ENCODE assay signal across 27 cellular contexts in the genomic region with DNA sequence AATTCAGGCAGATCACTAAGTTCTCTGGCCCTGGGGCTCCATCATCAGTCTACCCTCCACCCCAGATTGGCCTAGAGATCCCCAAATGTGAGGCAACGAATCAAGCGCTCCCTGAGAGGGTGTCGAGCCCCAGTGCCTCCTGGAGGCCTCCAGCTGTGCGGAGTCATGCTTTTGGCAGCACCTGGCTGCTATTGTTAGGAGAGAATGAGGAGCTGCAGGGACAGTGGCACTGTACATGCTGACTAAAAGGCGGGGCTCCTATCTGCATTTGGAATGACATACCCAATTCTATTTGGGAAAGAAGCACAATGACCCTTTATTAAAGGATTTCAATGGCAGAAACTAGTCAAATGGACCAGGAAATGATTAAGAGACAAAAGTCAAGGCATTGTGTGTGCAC.
DNase-seq lines count a peak whose midpoint lies in the region; ATAC-seq, FAIRE-seq and TF ChIP-seq lines count a peak whose summit lies in the region.
"Had no signal": no experiment of that assay in that cellular context is flagged by ENCODE, and none has a peak within 500 bp of the region (broad histone marks: within the 10 kb centered on the region; RNA-seq: fewer than 3 reads in every experiment).

No MANE protein-coding gene starts in this region.

- peak overlapping the region in 48 of 59 donors; percentile 11 to 87 (median 76) for H3K27ac ChIP-seq in dorsolateral prefrontal cortex
- H3K27ac ChIP-seq in layer of hippocampus (ENCODE audit: low read depth, low read length): peak overlapping the region; percentile 40
- H3K27ac ChIP-seq: C4-2B, GM23248, SK-N-MC had no signal

- ATAC-seq in HG02623 (IDR thresholded peaks at IDR 0.05; ENCODE audit: unreplicated experiment): no peak
- ATAC-seq: PC-3 had no signal

- no peaks in the 10 kb centered on the region for H3K27me3 ChIP-seq in dorsolateral prefrontal cortex
- no peaks in the 10 kb centered on the region for H3K27me3 ChIP-seq in layer of hippocampus (ENCODE audit: control insufficient read depth, insufficient read depth, low read length)

- peak in 9 of 14 donors; percentile 3 to 66 (median 29) for DNase-seq in C1 segment of cervical spinal cord (lab: John Stamatoyannopoulos, UW)
- DNase-seq in dorsolateral prefrontal cortex: peak in 2 of 10 donors; percentile 35 to 43
- DNase-seq in putamen (ENCODE audit: low spot score): peak; percentile 84
- no peak for DNase-seq in stimulated activated CD4-positive, alpha-beta T cell treated with anti-CD3 and anti-CD28 coated beads, Interleukin-4, amount 100 ng/mL, for 24 hours
- no peak for DNase-seq in RCC 7860 (ENCODE audit: low spot score)
- no peak for DNase-seq in activated T-cell treated with anti-CD3 and anti-CD28 coated beads for 4 hours
- DNase-seq: 8988T; CD8-positive, alpha-beta memory T cell; DMS53; GDM1; GM23248; KG1; NCI-H1092 treated with DMSO at 0.1 percent for 48 hours; NCI-H1436 treated with DMSO at 0.1 percent for 48 hours; NCI-H1930; NCI-H226; NCI-H524 treated with DMSO at 0.1 percent for 48 hours; PC-3; RPMI8226; SHP77 treated with DMSO at 0.1 percent for 48 hours had no signal

- FAIRE-seq in RCC 7860 (lab: Jason Lieb, UNC): no peak
- FAIRE-seq: GM18507, HTR-8/SVneo had no signal

- intact Hi-C loops in dorsolateral prefrontal cortex (cut with DNase I): loop anchor here in 1 of 2 donors (10.0 kb wide), 1 partner anchor 159 kb away; a partner anchor contains a TSS

- no peak for TF ChIP-seq CTCF in dorsolateral prefrontal cortex (IDR thresholded peaks at IDR 0.05 in 54 of 56, conservative IDR thresholded peaks at IDR 0.05 in 2 of 56; ENCODE audit: low read depth in 1 of 56, partially characterized antibody in 56 of 56)

- H3K4me3 ChIP-seq in dorsolateral prefrontal cortex: no peak overlapping the region
- H3K4me3 ChIP-seq: GM23248, HAP-1, SK-N-MC had no signal

Comparison
In these comparisons a context has a peak if more than half of its experiments do, and no peak if none do; other contexts are left out.
1. DNase-seq: peak in C1 segment of cervical spinal cord (9 of 14) and putamen (single experiment); none in stimulated activated CD4-positive, alpha-beta T cell treated with anti-CD3 and anti-CD28 coated beads, Interleukin-4, amount 100 ng/mL, for 24 hours (single experiment), RCC 7860 (single experiment) and activated T-cell treated with anti-CD3 and anti-CD28 coated beads for 4 hours (single experiment).